ENCODE assay signal across 8 cellular contexts in genomic region chr14:95156765-95157194, GRCh38. TPM values are rescaled to one million over a fixed set of nuclear protein-coding genes. Genes with fewer than 3 reads are reported as not detected.
DNase-seq lines count a peak whose midpoint lies in the region; ATAC-seq and TF ChIP-seq lines count a peak whose summit lies in the region.

No MANE protein-coding gene starts in this region.

- WGBS in heart left ventricle, 4 donors: 0 to 1% (median 0%) methylated on average over 42 to 61 of the region's 61 CpGs; no CpG with 5 or more reads in 1 of the 4 donors

- H3K36me3 Mint-ChIP-seq in progenitor cell of endocrine pancreas (ENCODE audit: insufficient read depth): peaks cover 3% of the 10 kb centered on the region

- TF ChIP-seq POLR2A in heart left ventricle (IDR thresholded peaks at IDR 0.05): no peak

- H3K4me1 Mint-ChIP-seq in progenitor cell of endocrine pancreas (ENCODE audit: low read depth): peaks cover 37% of the 10 kb centered on the region

- H3K9me2 ChIP-seq in OCI-LY1 (ENCODE audit: low read depth, low read length): no peaks in the 10 kb centered on the region

- no peaks in the 10 kb centered on the region for H3F3A ChIP-seq in OCI-LY1 (ENCODE audit: insufficient read depth, low read length)

- H3K9me3 ChIP-seq in OCI-LY1 (ENCODE audit: low read length): no peaks in the 10 kb centered on the region
- H3K9me3 ChIP-seq in heart left ventricle: no peaks in the 10 kb centered on the region

- H2AFZ ChIP-seq in OCI-LY1 (ENCODE audit: low read length): no peak overlapping the region

- intact Hi-C loops in heart left ventricle (cut with DNase I): no loop called here

- in situ Hi-C loops in KBM-7 (cut with MboI; ENCODE audit: low pct_unique_long_range_greater_than_20kb, low sequenced_read_pairs): no loop called here

- DNase-seq in activated naive CD4-positive, alpha-beta T cell treated with anti-CD3 and anti-CD28 coated beads, Interleukin-2, amount 50 U/mL, for 16 hours: peak; percentile 53
- DNase-seq in heart left ventricle (peak; percentile 45 to 72 (median 57)), progenitor cell of endocrine pancreas (ENCODE audit: low spot score, unreplicated experiment) (peak; percentile 36), KBM-7 (no peak), DMS79 (lab: John Stamatoyannopoulos, UW) (no peak)

- H3K4me3 Mint-ChIP-seq in progenitor cell of endocrine pancreas (ENCODE audit: low read depth): peak overlapping the region; percentile 82

- H3K9ac ChIP-seq in OCI-LY1 (ENCODE audit: low read length): peak overlapping the region; percentile 84

- TF ChIP-seq CTCF in OCI-LY1 (IDR thresholded peaks at IDR 0.05; ENCODE audit: low read length) (no peak), heart left ventricle (IDR thresholded peaks at IDR 0.05) (no peak), progenitor cell of endocrine pancreas (IDR thresholded peaks at IDR 0.05; ENCODE audit: unreplicated experiment) (no peak)

- H3K27me3 ChIP-seq in OCI-LY1 (ENCODE audit: insufficient read depth, low read length): no peaks in the 10 kb centered on the region
- H3K27me3 ChIP-seq in heart left ventricle: no peaks in the 10 kb centered on the region

- H3K27ac Mint-ChIP-seq in progenitor cell of endocrine pancreas: peak overlapping the region; percentile 94

- peak overlapping the region; percentile 96 for H3K4me2 ChIP-seq in OCI-LY1 (ENCODE audit: low read length)

- H3K4me3 ChIP-seq in OCI-LY1 (ENCODE audit: low read depth, low read length, poor library complexity, severe bottlenecking) (peak overlapping the region; percentile 76), heart left ventricle (peak overlapping the region; percentile 29 to 95 (median 87))

- H3K27ac ChIP-seq in OCI-LY1 (ENCODE audit: low read depth, low read length, poor library complexity, severe bottlenecking) (peak overlapping the region; percentile 19), heart left ventricle (peak overlapping the region; percentile 92 to 98 (median 95))

- H4K20me1 ChIP-seq in OCI-LY1 (ENCODE audit: insufficient read depth, low read length): no peaks in the 10 kb centered on the region

- no peaks in the 10 kb centered on the region for H3K27me3 Mint-ChIP-seq in progenitor cell of endocrine pancreas

- peaks cover 48% of the 10 kb centered on the region for H3K79me2 ChIP-seq in OCI-LY1 (ENCODE audit: insufficient read depth, low read length)

- H3K36me3 ChIP-seq in OCI-LY1 (ENCODE audit: insufficient read depth, low read length) (peaks cover 3% of the 10 kb centered on the region; the same call in 1 of the 2 replicates), heart left ventricle (no peaks in the 10 kb centered on the region)

- H3K4me1 ChIP-seq in OCI-LY1 (ENCODE audit: insufficient read depth, low read length, severe bottlenecking) (peaks cover 30% of the 10 kb centered on the region), heart left ventricle (peaks cover 0 to 59% (median 31%) of the 10 kb centered on the region in 12 donors)

- ATAC-seq in GM18858 (IDR thresholded peaks at IDR 0.05; ENCODE audit: unreplicated experiment): peak; percentile 13
- peak; percentile 35 for ATAC-seq in HG02759 (IDR thresholded peaks at IDR 0.05; ENCODE audit: unreplicated experiment)
- peak in 3 of 4 donors; percentile 44 to 45 (median 44) for ATAC-seq in heart left ventricle

- no peaks in the 10 kb centered on the region for H3K9me3 Mint-ChIP-seq in progenitor cell of endocrine pancreas (ENCODE audit: low read depth)

RNA-seq across cellular contexts. Expression of gene DICER1, which starts 0.5 kb away (rescaled TPM):
- total RNA-seq in heart left ventricle: 10 to 100 TPM; 21.6 to 57.9 (median 33.3) TPM
- polyA plus RNA-seq in heart left ventricle: 10 to 100 TPM in 1 of 2 donors, 1 to 10 TPM in 1; 5.4 to 10.5 TPM
- total RNA-seq in progenitor cell of endocrine pancreas: 118 and 127 TPM in 2 replicates

Comparison
In these comparisons a context has a peak if more than half of its experiments do, and no peak if none do; other contexts are left out.
1. DNase-seq: peak in activated naive CD4-positive, alpha-beta T cell treated with anti-CD3 and anti-CD28 coated beads, Interleukin-2, amount 50 U/mL, for 16 hours (single experiment), heart left ventricle (5 of 5) and progenitor cell of endocrine pancreas (single experiment); none in KBM-7 (single experiment) and DMS79 (single experiment).
2. Peak in every context shown above with its lines, with median percentiles within 50 percentile points of each other: ATAC-seq.